18 cellular contexts compared by ENCODE assay signal in the genomic region with DNA sequence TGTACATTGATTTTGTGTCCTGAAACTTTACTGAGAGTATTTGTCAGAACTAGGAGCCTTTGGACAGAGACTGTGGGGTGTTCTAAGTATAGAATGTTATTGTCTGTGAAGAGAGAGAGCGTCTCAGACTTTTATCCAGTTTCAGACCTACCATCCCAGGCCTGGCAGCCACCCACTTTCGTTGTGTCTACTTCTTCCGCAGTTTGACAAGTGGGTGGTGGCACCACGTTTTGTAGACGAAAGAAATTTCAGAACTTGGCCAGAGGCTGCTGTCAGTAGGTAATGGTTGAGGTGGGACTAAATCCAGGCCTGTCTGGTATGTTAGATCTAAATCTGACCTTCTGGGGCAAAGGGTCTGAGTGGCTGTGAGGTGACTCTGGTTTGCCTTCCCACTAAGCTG. TPM values are rescaled to one million over a fixed set of nuclear protein-coding genes. Genes with fewer than 3 reads are reported as not detected.
A peak's percentile ranks its signal among the peaks of the same experiment; 100 is the strongest.
DNase-seq lines count a peak whose midpoint lies in the region; ATAC-seq, FAIRE-seq and TF ChIP-seq lines count a peak whose summit lies in the region.
"Had no signal": no experiment of that assay in that cellular context is flagged by ENCODE, and none has a peak within 500 bp of the region (broad histone marks: within the 10 kb centered on the region; RNA-seq: fewer than 3 reads in every experiment).

No MANE protein-coding gene starts in this region.

- H3K27me3 ChIP-seq in muscle layer of colon (ENCODE audit: control insufficient read depth in 1 of 2, insufficient read depth in 2 of 2, low read length in 2 of 2) (no peaks in the 10 kb centered on the region), thyroid gland (no peaks in the 10 kb centered on the region)
- H3K27me3 ChIP-seq: BLaER1 treated with 17β-estradiol and CSF1 and Interleukin-3, amounts not matched to agents 10 nM and 100 nM had no signal

- peak overlapping the region; percentile 40 for H3K4me3 Mint-ChIP-seq in glutamatergic neuron (ENCODE audit: unreplicated experiment)
- H3K4me3 Mint-ChIP-seq: activated T-cell treated with anti-CD3 and anti-CD28 coated beads, Interleukin-2, amount 50 U/mL, for 24 hours; effector memory CD8-positive, alpha-beta T cell; naive thymus-derived CD8-positive, alpha-beta T cell had no signal

- intact Hi-C loops in thyroid gland (cut with DNase I) = no loop called here

- H3K9me3 ChIP-seq in muscle layer of colon (ENCODE audit: low read length) (no peaks in the 10 kb centered on the region), thyroid gland (no peaks in the 10 kb centered on the region)

- FAIRE-seq in RCC 7860 (lab: Jason Lieb, UNC) = no peak

- H3K36me3 Mint-ChIP-seq in glutamatergic neuron (ENCODE audit: unreplicated experiment) = peaks cover 9% of the 10 kb centered on the region

- H3K4me1 ChIP-seq in muscle layer of colon (ENCODE audit: insufficient read depth, low read length) (peaks cover 79% of the 10 kb centered on the region), thyroid gland (peaks cover 48 to 68% of the 10 kb centered on the region in 2 donors)

- peaks cover 25% of the 10 kb centered on the region for H3K9me3 Mint-ChIP-seq in glutamatergic neuron (ENCODE audit: unreplicated experiment)
- H3K9me3 Mint-ChIP-seq: activated T-cell treated with anti-CD3 and anti-CD28 coated beads, Interleukin-2, amount 50 U/mL, for 24 hours; effector memory CD8-positive, alpha-beta T cell had no signal

- H3K27ac Mint-ChIP-seq in glutamatergic neuron (ENCODE audit: unreplicated experiment) = peak overlapping the region; percentile 48
- H3K27ac Mint-ChIP-seq: activated T-cell treated with anti-CD3 and anti-CD28 coated beads, Interleukin-2, amount 50 U/mL, for 24 hours had no signal

- H3K9ac ChIP-seq in muscle layer of colon (ENCODE audit: low read length) = no peak overlapping the region
- H3K9ac ChIP-seq: BLaER1 treated with 17β-estradiol and CSF1 and Interleukin-3, amounts not matched to agents 10 nM and 100 nM had no signal

- ATAC-seq in esophagus mucosa = no peak
- ATAC-seq: effector memory CD8-positive, alpha-beta T cell; left colon; naive thymus-derived CD8-positive, alpha-beta T cell had no signal

- H3K27ac ChIP-seq in muscle layer of colon (ENCODE audit: low read depth, low read length) (peak overlapping the region; percentile 39), thyroid gland (peak overlapping the region in 2 of 3 donors; percentile 28 to 31)
- H3K27ac ChIP-seq: RWPE1 had no signal

- peaks cover 19% of the 10 kb centered on the region for H3K27me3 Mint-ChIP-seq in glutamatergic neuron (ENCODE audit: unreplicated experiment)
- H3K27me3 Mint-ChIP-seq: activated T-cell treated with anti-CD3 and anti-CD28 coated beads, Interleukin-2, amount 50 U/mL, for 24 hours; effector memory CD8-positive, alpha-beta T cell; naive thymus-derived CD8-positive, alpha-beta T cell had no signal

- TF ChIP-seq POLR2A in thyroid gland (IDR thresholded peaks at IDR 0.05) = no peak

- H3K4me3 ChIP-seq in muscle layer of colon (ENCODE audit: low read depth in 1 of 2, low read length in 2 of 2) (no peak overlapping the region), thyroid gland (replicated peaks in 1 of 3) (no peak overlapping the region)
- H3K4me3 ChIP-seq: BLaER1 treated with 17β-estradiol and CSF1 and Interleukin-3, amounts not matched to agents 10 nM and 100 nM had no signal

- no peak for TF ChIP-seq CTCF in glutamatergic neuron (IDR thresholded peaks at IDR 0.05; ENCODE audit: partially characterized antibody, unreplicated experiment)
- no peak for TF ChIP-seq CTCF in thyroid gland (IDR thresholded peaks at IDR 0.05)

- WGBS in thyroid gland, 2 donors = 45 to 47% methylated on average over 5 of the region's 5 CpGs

- DNase-seq in activated naive CD4-positive, alpha-beta T cell treated with Interleukin-2 at 50 U/mL for 16 hours = peak; percentile 15
- DNase-seq in activated naive CD4-positive, alpha-beta T cell treated with anti-CD3 and anti-CD28 coated beads, Interleukin-2, amount 50 U/mL, for 16 hours = no peak
- DNase-seq in glutamatergic neuron (no peak), thyroid gland (peak in 1 of 2 donors; percentile 55), RCC 7860 (ENCODE audit: low spot score) (no peak), NCI-H2081 (lab: John Stamatoyannopoulos, UW) (no peak)
- DNase-seq: activated CD4-positive, alpha-beta T cell treated with anti-CD3 and anti-CD28 coated beads, Interleukin-2, amount 50 U/mL, for 48 hours; activated T-cell treated with anti-CD3 and anti-CD28 coated beads, Interleukin-2, amount 50 U/mL, for 24 hours; central memory CD4-positive, alpha-beta T cell; DMS153; effector memory CD8-positive, alpha-beta T cell; left colon; naive thymus-derived CD8-positive, alpha-beta T cell; NCI-H1436 had no signal

- H3K36me3 ChIP-seq in muscle layer of colon (ENCODE audit: insufficient read depth, low read length) (no peaks in the 10 kb centered on the region), thyroid gland (no peaks in the 10 kb centered on the region)

- H3K4me1 Mint-ChIP-seq in glutamatergic neuron (ENCODE audit: low read depth, unreplicated experiment) = peaks cover 60% of the 10 kb centered on the region

RNA-seq across cellular contexts. Expression of a gene that starts 13.4 kb away (rescaled TPM):
- total RNA-seq in glutamatergic neuron (ENCODE audit: unreplicated experiment) (308 TPM), thyroid gland (10 to 100 TPM; 46.1 to 87.8 (median 76.4) TPM), esophagus mucosa (21.2 TPM)
